23 cellular contexts compared by ENCODE assay signal in genomic region chr16:17827313-17827712, GRCh38.
DNase-seq lines count a peak whose midpoint lies in the region; FAIRE-seq and TF ChIP-seq lines count a peak whose summit lies in the region.
"Had no signal": no experiment of that assay in that cellular context is flagged by ENCODE, and none has a peak within 500 bp of the region (broad histone marks: within the 10 kb centered on the region; RNA-seq: fewer than 3 reads in every experiment).

No MANE protein-coding gene starts in this region.

- CTCF ChIA-PET in activated CD4-positive, alpha-beta memory T cell treated with anti-CD3 and anti-CD28 coated beads for 36 hours (lab: Charles Lee): no interaction called here

- TF ChIP-seq CTCF in fibroblast of the aortic adventitia (IDR thresholded peaks at IDR 0.05; ENCODE audit: insufficient read depth, low read length): no peak

- POLR2A ChIA-PET in activated CD4-positive, alpha-beta memory T cell treated with anti-CD3 and anti-CD28 coated beads for 36 hours (lab: Charles Lee): no interaction called here

- TF ChIP-seq POLR2A in erythroblast (IDR thresholded peaks at IDR 0.05; ENCODE audit: low read length): no peak

- H3K4me3 ChIP-seq in fibroblast of the aortic adventitia (ENCODE audit: low read depth, low read length): no peak overlapping the region
- H3K4me3 ChIP-seq: upper lobe of left lung had no signal

- H3K27me3 Mint-ChIP-seq in activated CD4-positive, alpha-beta memory T cell treated with anti-CD3 and anti-CD28 coated beads for 36 hours: peaks cover 8% of the 10 kb centered on the region

- intact Hi-C loops in activated CD4-positive, alpha-beta memory T cell treated with anti-CD3 and anti-CD28 coated beads for 36 hours (cut with micrococcal nuclease): no loop called here

- no peak for FAIRE-seq in RCC 7860 (lab: Jason Lieb, UNC)

- no peak overlapping the region for H3K4me3 Mint-ChIP-seq in activated CD4-positive, alpha-beta memory T cell treated with anti-CD3 and anti-CD28 coated beads for 36 hours
- H3K4me3 Mint-ChIP-seq: activated T-cell treated with anti-CD3 and anti-CD28 coated beads, Interleukin-2, amount 50 U/mL, for 24 hours; naive thymus-derived CD8-positive, alpha-beta T cell; T-cell had no signal

- no peaks in the 10 kb centered on the region for H3K4me1 Mint-ChIP-seq in activated CD4-positive, alpha-beta memory T cell treated with anti-CD3 and anti-CD28 coated beads for 36 hours (ENCODE audit: low read depth)
- H3K4me1 Mint-ChIP-seq: naive thymus-derived CD8-positive, alpha-beta T cell; T-cell had no signal

- H3K27ac Mint-ChIP-seq in activated CD4-positive, alpha-beta memory T cell treated with anti-CD3 and anti-CD28 coated beads for 36 hours: no peak overlapping the region
- H3K27ac Mint-ChIP-seq: activated T-cell treated with anti-CD3 and anti-CD28 coated beads, Interleukin-2, amount 50 U/mL, for 24 hours; naive thymus-derived CD8-positive, alpha-beta T cell; T-cell had no signal

- no peaks in the 10 kb centered on the region for H3K36me3 Mint-ChIP-seq in activated CD4-positive, alpha-beta memory T cell treated with anti-CD3 and anti-CD28 coated beads for 36 hours
- H3K36me3 Mint-ChIP-seq: naive thymus-derived CD8-positive, alpha-beta T cell; T-cell had no signal

- DNase-seq in NCI-H510A treated with DMSO at 0.1 percent for 48 hours (lab: John Stamatoyannopoulos, UW) (peak; percentile 41), NCI-H510A (lab: John Stamatoyannopoulos, UW) (no peak), amniotic epithelial cell (ENCODE audit: low read depth) (peak; percentile 52), fibroblast of the aortic adventitia (ENCODE audit: low read depth) (peak; percentile 70), RCC 7860 (ENCODE audit: low spot score) (no peak), SHP77 treated with DMSO at 0.1 percent for 48 hours (lab: John Stamatoyannopoulos, UW) (no peak), erythroblast (lab: John Stamatoyannopoulos, UW) (no peak)
- no peak for DNase-seq in activated CD4-positive, alpha-beta memory T cell treated with anti-CD3 and anti-CD28 coated beads for 36 hours
- DNase-seq: activated CD4-positive, alpha-beta T cell treated with anti-CD3 and anti-CD28 coated beads for 1 hour; activated CD8-positive, alpha-beta memory T cell treated with anti-CD3 and anti-CD28 coated beads for 24 hours; activated naive CD4-positive, alpha-beta T cell treated with anti-CD3 and anti-CD28 coated beads, Interleukin-2, amount 50 U/mL, for 16 hours; activated T-cell treated with anti-CD3 and anti-CD28 coated beads, Interleukin-2, amount 50 U/mL, for 24 hours; aorta; effector CD4-positive, alpha-beta T cell; GF-D8; naive thymus-derived CD8-positive, alpha-beta T cell; NCI-H1694; NCI-H226; NCI-H82; right cardiac atrium; Right ventricle myocardium superior; T-cell; upper lobe of left lung had no signal

- H3K9me3 Mint-ChIP-seq in activated CD4-positive, alpha-beta memory T cell treated with anti-CD3 and anti-CD28 coated beads for 36 hours: no peaks in the 10 kb centered on the region
- H3K9me3 Mint-ChIP-seq: activated T-cell treated with anti-CD3 and anti-CD28 coated beads, Interleukin-2, amount 50 U/mL, for 24 hours; naive thymus-derived CD8-positive, alpha-beta T cell; T-cell had no signal

Comparison
In these comparisons a context has a peak if more than half of its experiments do, and no peak if none do; other contexts are left out.
1. DNase-seq: peak in NCI-H510A treated with DMSO at 0.1 percent for 48 hours (single experiment), amniotic epithelial cell (single experiment) and fibroblast of the aortic adventitia (single experiment); none in NCI-H510A (single experiment), RCC 7860 (single experiment), SHP77 treated with DMSO at 0.1 percent for 48 hours (single experiment), erythroblast (0 of 2) and activated CD4-positive, alpha-beta memory T cell treated with anti-CD3 and anti-CD28 coated beads for 36 hours (single experiment).